Comparison of ENCODE assay signal across 8 cellular contexts in genomic region chr1:115099693-115100050, GRCh38. TPM values are rescaled to one million over a fixed set of nuclear protein-coding genes. Genes with fewer than 3 reads are reported as not detected.
A peak's percentile ranks its signal among the peaks of the same experiment; 100 is the strongest.
DNase-seq lines count a peak whose midpoint lies in the region; ATAC-seq and TF ChIP-seq lines count a peak whose summit lies in the region.

No MANE protein-coding gene starts in this region.

- no peak overlapping the region for H2BK15ac ChIP-seq in neuronal stem cell (ENCODE audit: low read length)

- H3K79me1 ChIP-seq in neuronal stem cell (ENCODE audit: low read depth, low read length), result no peaks in the 10 kb centered on the region

- no peak for TF ChIP-seq CTCF in GM23338 (conservative IDR thresholded peaks at IDR 0.05; ENCODE audit: low read depth in 2 of 2)

- no peak overlapping the region for H3K23ac ChIP-seq in neuronal stem cell (ENCODE audit: low read depth, low read length, poor library complexity)

- peaks cover 26% of the 10 kb centered on the region for H3K4me1 Mint-ChIP-seq in GM23338
- peaks cover 32% of the 10 kb centered on the region for H3K4me1 Mint-ChIP-seq in activated naive CD8-positive, alpha-beta T cell treated with anti-CD3 and anti-CD28 coated beads, Interleukin-2, amount 50 U/mL, for 24 hours

- H3K4me2 ChIP-seq in GM23338, result peak overlapping the region; percentile 66; the same call in 1 of the 2 replicates
- H3K4me2 ChIP-seq in neuronal stem cell (ENCODE audit: insufficient read depth, low read length, poor library complexity, severe bottlenecking), result no peak overlapping the region

- H3K4me3 ChIP-seq in ACC112 (ENCODE audit: low read depth, low read length) (no peak overlapping the region), GM23338 (no peak overlapping the region; the same call in 1 of the 2 replicates), mucosa of rectum (ENCODE audit: low read length in 2 of 2) (peak overlapping the region; percentile 67 to 81), neuronal stem cell (ENCODE audit: low read length in 2 of 2) (no peak overlapping the region)

- H3K4ac ChIP-seq in neuronal stem cell (ENCODE audit: low read length), result no peak overlapping the region

- H3K79me2 ChIP-seq in ACC112 (ENCODE audit: control insufficient read depth, insufficient read depth, low read length, unreplicated experiment), result no peaks in the 10 kb centered on the region
- no peaks in the 10 kb centered on the region for H3K79me2 ChIP-seq in GM23338 (replicated peaks; ENCODE audit: insufficient read depth)

- H3K9ac ChIP-seq in mucosa of rectum (ENCODE audit: low read depth in 1 of 2, low read length in 2 of 2), result peak overlapping the region; percentile 57 to 59
- no peak overlapping the region for H3K9ac ChIP-seq in neuronal stem cell (ENCODE audit: low read depth, low read length, poor library complexity)

- no peak overlapping the region for H4K8ac ChIP-seq in neuronal stem cell (ENCODE audit: low read depth, low read length)

- H3K27ac ChIP-seq in ACC112 (ENCODE audit: low read depth, low read length), result peak overlapping the region; percentile 54
- H3K27ac ChIP-seq in GM23338 (ENCODE audit: low read depth), result no peak overlapping the region
- peak overlapping the region; percentile 73 to 75 for H3K27ac ChIP-seq in mucosa of rectum (ENCODE audit: low read depth in 2 of 2, low read length in 2 of 2)
- H3K27ac ChIP-seq in neuronal stem cell (replicated peaks; ENCODE audit: low read length), result no peak overlapping the region

- no peak overlapping the region for H2BK5ac ChIP-seq in neuronal stem cell (ENCODE audit: low read length)

- H2AK5ac ChIP-seq in neuronal stem cell (ENCODE audit: low read depth, low read length), result no peak overlapping the region

- 0 out of 2 replicates have a peak, but pooled peaks cover 4% of the 10 kb centered on the region for H3K9me2 ChIP-seq in GM23338 (ENCODE audit: insufficient read depth)

- no peak overlapping the region for H4K91ac ChIP-seq in neuronal stem cell (ENCODE audit: low read depth, low read length, poor library complexity)

- H3K36me3 ChIP-seq in ACC112 (ENCODE audit: insufficient read depth, low read length) (no peaks in the 10 kb centered on the region), GM23338 (ENCODE audit: insufficient read depth) (no peaks in the 10 kb centered on the region), mucosa of rectum (ENCODE audit: control insufficient read depth in 2 of 2, insufficient read depth in 2 of 2, low read length in 2 of 2) (no peaks in the 10 kb centered on the region), neuronal stem cell (replicated peaks in 1 of 2; ENCODE audit: control insufficient read depth in 2 of 2, insufficient read depth in 2 of 2, low read length in 2 of 2) (no peaks in the 10 kb centered on the region)

- no peak overlapping the region for H3K4me3 Mint-ChIP-seq in GM23338
- peak overlapping the region; percentile 87 for H3K4me3 Mint-ChIP-seq in activated naive CD8-positive, alpha-beta T cell treated with anti-CD3 and anti-CD28 coated beads, Interleukin-2, amount 50 U/mL, for 24 hours

- H2BK120ac ChIP-seq in neuronal stem cell (ENCODE audit: low read depth, low read length), result no peak overlapping the region

- H3K18ac ChIP-seq in neuronal stem cell (ENCODE audit: low read length), result no peak overlapping the region

- H3K27me3 ChIP-seq in ACC112 (ENCODE audit: insufficient read depth, low read length) (no peaks in the 10 kb centered on the region), GM23338 (ENCODE audit: insufficient read depth) (no peaks in the 10 kb centered on the region), mucosa of rectum (ENCODE audit: control insufficient read depth in 2 of 2, insufficient read depth in 2 of 2, low read length in 2 of 2) (no peaks in the 10 kb centered on the region), neuronal stem cell (ENCODE audit: control insufficient read depth in 3 of 3, insufficient read depth in 3 of 3, low read depth in 1 of 3, low read length in 3 of 3) (no peaks in the 10 kb centered on the region)

- H3K36me3 Mint-ChIP-seq in GM23338 (ENCODE audit: low read depth), result no peaks in the 10 kb centered on the region
- H3K36me3 Mint-ChIP-seq in activated naive CD8-positive, alpha-beta T cell treated with anti-CD3 and anti-CD28 coated beads, Interleukin-2, amount 50 U/mL, for 24 hours (ENCODE audit: low read depth), result no peaks in the 10 kb centered on the region

- ATAC-seq in GM23338 (no peak), HG03432 (IDR thresholded peaks at IDR 0.05; ENCODE audit: unreplicated experiment) (no peak)
- ATAC-seq in activated naive CD8-positive, alpha-beta T cell treated with anti-CD3 and anti-CD28 coated beads, Interleukin-2, amount 50 U/mL, for 24 hours, result peak; percentile 65

- H2AFZ ChIP-seq in ACC112 (ENCODE audit: low read length, unreplicated experiment), result peak overlapping the region; percentile 54
- H2AFZ ChIP-seq in GM23338, result peak overlapping the region; percentile 85; the same call in 1 of the 2 replicates
- H2AFZ ChIP-seq in neuronal stem cell (ENCODE audit: low read length), result no peak overlapping the region

- WGBS in neuronal stem cell (ENCODE audit: extremely low coverage in 2 of 2, insufficient read length in 2 of 2, insufficient replicate concordance in 1 of 2), 2 donors, result no CpG with 5 or more reads among the region's 1 CpG

- H3K9me3 ChIP-seq in mucosa of rectum (ENCODE audit: control insufficient read depth in 2 of 2, low read length in 2 of 2), result no peaks in the 10 kb centered on the region
- no peaks in the 10 kb centered on the region for H3K9me3 ChIP-seq in neuronal stem cell (replicated peaks in 1 of 2; ENCODE audit: control insufficient read depth in 2 of 2, insufficient read depth in 1 of 2, low read depth in 1 of 2, low read length in 2 of 2)

- DNase-seq in GM23338 (ENCODE audit: low spot score) (no peak), NCI-H2227 treated with DMSO at 0.1 percent for 48 hours (lab: John Stamatoyannopoulos, UW) (no peak), neuronal stem cell (ENCODE audit: low spot score) (no peak)
- no peak for DNase-seq in activated naive CD8-positive, alpha-beta T cell treated with anti-CD3 and anti-CD28 coated beads, Interleukin-2, amount 50 U/mL, for 24 hours
- no peak for DNase-seq in activated effector memory CD4-positive, alpha-beta T cell treated with Interleukin-2 at 50 U/mL for 16 hours

- H3K9me3 Mint-ChIP-seq in GM23338, result no peaks in the 10 kb centered on the region
- H3K9me3 Mint-ChIP-seq in activated naive CD8-positive, alpha-beta T cell treated with anti-CD3 and anti-CD28 coated beads, Interleukin-2, amount 50 U/mL, for 24 hours, result no peaks in the 10 kb centered on the region

- H3K27ac Mint-ChIP-seq in GM23338, result peak overlapping the region; percentile 45
- peak overlapping the region; percentile 84 for H3K27ac Mint-ChIP-seq in activated naive CD8-positive, alpha-beta T cell treated with anti-CD3 and anti-CD28 coated beads, Interleukin-2, amount 50 U/mL, for 24 hours

- no peak overlapping the region for H3K14ac ChIP-seq in neuronal stem cell (ENCODE audit: low read length)

- H3K4me1 ChIP-seq in ACC112 (ENCODE audit: control insufficient read depth, insufficient read depth, low read length, unreplicated experiment), result peaks cover 8% of the 10 kb centered on the region
- peaks cover 26% of the 10 kb centered on the region for H3K4me1 ChIP-seq in GM23338 (ENCODE audit: insufficient read depth)
- H3K4me1 ChIP-seq in mucosa of rectum (ENCODE audit: control insufficient read depth in 2 of 2, insufficient read depth in 2 of 2, low read length in 2 of 2), result peaks cover 8 to 19% of the 10 kb centered on the region in 2 donors
- H3K4me1 ChIP-seq in neuronal stem cell (ENCODE audit: control insufficient read depth in 2 of 2, insufficient read depth in 1 of 2, low read depth in 1 of 2, low read length in 2 of 2), result peaks cover 0 to 3% of the 10 kb centered on the region in 2 donors

- H4K20me1 ChIP-seq in GM23338 (replicated peaks; ENCODE audit: insufficient read depth), result no peaks in the 10 kb centered on the region

- H3F3A ChIP-seq in GM23338 (replicated peaks; ENCODE audit: low read depth), result no peaks in the 10 kb centered on the region

- peaks cover 2% of the 10 kb centered on the region for H3K27me3 Mint-ChIP-seq in GM23338 (ENCODE audit: insufficient read depth, low read depth, poor library complexity)
- H3K27me3 Mint-ChIP-seq in activated naive CD8-positive, alpha-beta T cell treated with anti-CD3 and anti-CD28 coated beads, Interleukin-2, amount 50 U/mL, for 24 hours, result no peaks in the 10 kb centered on the region

- H2BK12ac ChIP-seq in neuronal stem cell (ENCODE audit: low read length), result no peak overlapping the region

TF ChIP-seq in GM23338, 12 proteins besides CTCF, POLR2A, EP300 and RAD21 (continues in another document):
- TF ChIP-seq CREB1 (CRISPR knock-in tag; IDR thresholded peaks at IDR 0.05; ENCODE audit: low read depth) (no peak), NANOG (IDR thresholded peaks at IDR 0.05; ENCODE audit: borderline replicate concordance) (no peak), EZH2 (IDR thresholded peaks at IDR 0.05; ENCODE audit: low read depth, unreplicated experiment) (no peak), ZNF331 (CRISPR knock-in tag; IDR thresholded peaks at IDR 0.05; ENCODE audit: low read depth) (no peak)

RNA-seq across cellular contexts. Expression of gene TSPAN2, which starts 10.4 kb away (rescaled TPM):
- total RNA-seq in GM23338 (2014; rRNA removed; shearing (Covaris generic)), result 11.8 and 15.0 TPM in 2 replicates
- 9.4 and 11.2 TPM in 2 replicates for polyA plus RNA-seq in GM23338 (2016; fragmentation: Nextera tagmentation; extraction: Ambion mirVana)
- 22.5 TPM for polyA plus RNA-seq in neuronal stem cell (2013, experiment 1 of 2)
- polyA plus RNA-seq in neuronal stem cell (2013, experiment 2 of 2), result 22.9 TPM

Comparison
In these comparisons a context has a peak if more than half of its experiments do, and no peak if none do; other contexts are left out.
1. H3K27ac ChIP-seq: peak in ACC112 (single experiment) and mucosa of rectum (2 of 2); none in GM23338 (single experiment) and neuronal stem cell (single experiment).
2. H3K4me3 ChIP-seq: peak in mucosa of rectum (2 of 2); none in ACC112 (single experiment), GM23338 (single experiment) and neuronal stem cell (0 of 2).